In genomic region chr5:143442398-143442797, GRCh38 we compare ENCODE assay signal across 1 cellular context.
TF ChIP-seq lines count a peak whose summit lies in the region.

No MANE protein-coding gene starts in this region.

TF ChIP-seq in IMR-90, 13 proteins besides CTCF, POLR2A, EP300 and RAD21 (continued from another document):
- TF ChIP-seq FOS (IDR thresholded peaks at IDR 0.05; ENCODE audit: low read depth, low read length) (0 out of 2 replicates have a peak, but pooled peaks have one; percentile 10), CEBPB (IDR thresholded peaks at IDR 0.05; ENCODE audit: low read depth, low read length) (peak; percentile 64), MAFK (IDR thresholded peaks at IDR 0.05; ENCODE audit: low read depth, low read length) (peak; percentile 15; the same call in 1 of the 2 replicates), MXI1 (IDR thresholded peaks at IDR 0.05; ENCODE audit: borderline replicate concordance, low read depth, low read length) (no peak), SMC3 (IDR thresholded peaks at IDR 0.05; ENCODE audit: low read depth, low read length) (no peak), MAZ (IDR thresholded peaks at IDR 0.05; ENCODE audit: borderline replicate concordance, low read depth, low read length) (no peak), BHLHE40 (IDR thresholded peaks at IDR 0.05; ENCODE audit: low read depth, low read length) (no peak)
